In genomic region chr1:13543927-13544556, GRCh38 we compare ENCODE assay signal across 10 cellular contexts. TPM values are rescaled to one million over a fixed set of nuclear protein-coding genes. Genes with fewer than 3 reads are reported as not detected.
DNase-seq lines count a peak whose midpoint lies in the region; ATAC-seq and TF ChIP-seq lines count a peak whose summit lies in the region.
"Had no signal": no experiment of that assay in that cellular context is flagged by ENCODE, and none has a peak within 500 bp of the region (broad histone marks: within the 10 kb centered on the region; RNA-seq: fewer than 3 reads in every experiment).

No MANE protein-coding gene starts in this region.

- H3K9me3 Mint-ChIP-seq in neural crest cell: no peaks in the 10 kb centered on the region
- H3K9me3 Mint-ChIP-seq in CD4-positive, alpha-beta memory T cell: peaks cover 0 to 3% (median 0%) of the 10 kb centered on the region in 8 donors

- ATAC-seq in GM19455 (IDR thresholded peaks at IDR 0.05; ENCODE audit: unreplicated experiment) (no peak), GM21825 (IDR thresholded peaks at IDR 0.05; ENCODE audit: unreplicated experiment) (no peak)

- no peaks in the 10 kb centered on the region for H3K4me1 ChIP-seq in CD4-positive, alpha-beta memory T cell (ENCODE audit: insufficient read depth, low read length)

- H3K4me1 Mint-ChIP-seq in neural crest cell: peaks cover 13% of the 10 kb centered on the region
- H3K4me1 Mint-ChIP-seq in CD4-positive, alpha-beta memory T cell: no peaks in the 10 kb centered on the region

- no peaks in the 10 kb centered on the region for H3K27me3 ChIP-seq in CD4-positive, alpha-beta memory T cell (ENCODE audit: insufficient read depth, low read length)

- peak overlapping the region; percentile 81 for H3K27ac Mint-ChIP-seq in neural crest cell (ENCODE audit: unreplicated experiment)
- H3K27ac Mint-ChIP-seq in CD4-positive, alpha-beta memory T cell: no peak overlapping the region

- no peaks in the 10 kb centered on the region for H3K27me3 Mint-ChIP-seq in neural crest cell (ENCODE audit: low read depth)
- peaks cover 6 to 14% of the 10 kb centered on the region in 2 donors for H3K27me3 Mint-ChIP-seq in CD4-positive, alpha-beta memory T cell

- H3K4me3 Mint-ChIP-seq in neural crest cell: no peak overlapping the region
- no peak overlapping the region for H3K4me3 Mint-ChIP-seq in CD4-positive, alpha-beta memory T cell

- POLR2A ChIA-PET in CD4-positive, alpha-beta memory T cell (lab: Charles Lee; ENCODE audit: partially characterized antibody): no interaction called here

- intact Hi-C loops in CD4-positive, alpha-beta memory T cell (cut with micrococcal nuclease): no loop called here

- CTCF ChIA-PET in CD4-positive, alpha-beta memory T cell (lab: Charles Lee; ENCODE audit: partially characterized antibody): no interaction called here

- no peak overlapping the region for H3K27ac ChIP-seq in CD4-positive, alpha-beta memory T cell (ENCODE audit: low read depth, low read length)

- H3K36me3 Mint-ChIP-seq in neural crest cell (ENCODE audit: low read depth): no peaks in the 10 kb centered on the region
- H3K36me3 Mint-ChIP-seq in CD4-positive, alpha-beta memory T cell: no peaks in the 10 kb centered on the region

- no peaks in the 10 kb centered on the region for H3K36me3 ChIP-seq in CD4-positive, alpha-beta memory T cell (ENCODE audit: insufficient read depth, low read length)

- DNase-seq in AG20443 (ENCODE audit: low spot score): peak; percentile 84
- DNase-seq in NCI-H526 treated with DMSO at 0.1 percent for 48 hours (lab: John Stamatoyannopoulos, UW): peak; percentile 4
- DNase-seq in fibroblast of mammary gland (ENCODE audit: low read depth): peak; percentile 6
- peak; percentile 47 for DNase-seq in neural crest cell (ENCODE audit: low read depth, low spot score)
- no peak for DNase-seq in NCI-H226
- no peak for DNase-seq in CD4-positive, alpha-beta memory T cell
- DNase-seq: T1000 had no signal

- no peak overlapping the region for H3K4me3 ChIP-seq in fibroblast of mammary gland (ENCODE audit: control insufficient read depth, low read depth, low read length)
- H3K4me3 ChIP-seq in CD4-positive, alpha-beta memory T cell (ENCODE audit: low read length in 2 of 2): no peak overlapping the region

- TF ChIP-seq CTCF in fibroblast of mammary gland (conservative IDR thresholded peaks at IDR 0.05; ENCODE audit: control insufficient read depth, insufficient read depth, low read depth, low read length): peak; percentile 38
- TF ChIP-seq CTCF in neural crest cell (conservative IDR thresholded peaks at IDR 0.05): peak; percentile 57

- no peaks in the 10 kb centered on the region for H3K9me3 ChIP-seq in CD4-positive, alpha-beta memory T cell (ENCODE audit: control insufficient read depth in 1 of 2, low read length in 2 of 2)

RNA-seq across cellular contexts. Expression of gene LRRC38, which starts 30.2 kb away (rescaled TPM):
- not detected in 2 replicates for total RNA-seq in neural crest cell
- total RNA-seq in CD4-positive, alpha-beta memory T cell: not detected
- polyA plus RNA-seq in CD4-positive, alpha-beta memory T cell: not detected
- total RNA-seq: glomerular endothelial cell had no signal

RNA-seq across cellular contexts. Expression of gene PDPN, which starts 39.6 kb away (rescaled TPM):
- 47.4 and 51.7 TPM in 2 replicates for total RNA-seq in neural crest cell
- not detected for total RNA-seq in CD4-positive, alpha-beta memory T cell
- polyA plus RNA-seq in CD4-positive, alpha-beta memory T cell: not detected

Comparison
In these comparisons a context has a peak if more than half of its experiments do, and no peak if none do; other contexts are left out.
1. DNase-seq: peak in AG20443 (single experiment), NCI-H526 treated with DMSO at 0.1 percent for 48 hours (single experiment), fibroblast of mammary gland (single experiment) and neural crest cell (single experiment); none in NCI-H226 (single experiment) and CD4-positive, alpha-beta memory T cell (0 of 5).
2. RNA of gene PDPN, which starts 39.6 kb away (total RNA-seq): 47.4 to 51.7 TPM in neural crest cell; not detected in CD4-positive, alpha-beta memory T cell; every median in the first group is over 10 times any median in the second.